In genomic region chr7:100270089-100270914, GRCh38 we compare ENCODE assay signal across 8 cellular contexts. TPM values are rescaled to one million over a fixed set of nuclear protein-coding genes. Genes with fewer than 3 reads are reported as not detected.
DNase-seq lines count a peak whose midpoint lies in the region; ATAC-seq and TF ChIP-seq lines count a peak whose summit lies in the region.
"Not testable (repeated sequence)": the region's sequence is repeated elsewhere in the genome, so short reads cannot be mapped to it uniquely, and the experiment has no call there.

No MANE protein-coding gene starts in this region.

- H3K36me3 ChIP-seq in CD8-positive, alpha-beta T cell (ENCODE audit: insufficient read depth, low read length); KMS-11 (ENCODE audit: insufficient read depth); esophagus muscularis mucosa; kidney epithelial cell (ENCODE audit: control insufficient read depth, insufficient read depth, low read length): not testable (repeated sequence)

- not testable (repeated sequence) for H3K27me3 Mint-ChIP-seq in CD8-positive, alpha-beta T cell (ENCODE audit: low read depth); T-cell

- TF ChIP-seq POLR2A in esophagus muscularis mucosa (IDR thresholded peaks at IDR 0.05; ENCODE audit: low read depth) = not testable (repeated sequence)

- not testable (repeated sequence) for H2AFZ ChIP-seq in KMS-11 (ENCODE audit: low read depth)

- not testable (repeated sequence) for H3K27ac Mint-ChIP-seq in CD8-positive, alpha-beta T cell
- H3K27ac Mint-ChIP-seq in T-cell = peak overlapping the region; percentile 75 to 76

- H3K4me1 ChIP-seq in CD8-positive, alpha-beta T cell (ENCODE audit: insufficient read depth, low read length) = peaks cover 11% of the 10 kb centered on the region
- H3K4me1 ChIP-seq in KMS-11 (ENCODE audit: low read depth, poor library complexity, severe bottlenecking) (peaks cover 25% of the 10 kb centered on the region), esophagus muscularis mucosa (peaks cover 16 to 48% (median 40%) of the 10 kb centered on the region in 4 donors)

- not testable (repeated sequence) for H3K9me3 Mint-ChIP-seq in CD8-positive, alpha-beta T cell; T-cell

- not testable (repeated sequence) for H3K27me3 ChIP-seq in CD8-positive, alpha-beta T cell (ENCODE audit: insufficient read depth, low read length); KMS-11 (ENCODE audit: insufficient read depth, low read depth); esophagus muscularis mucosa; kidney epithelial cell (ENCODE audit: control insufficient read depth, insufficient read depth, low read length)

- H3K79me2 ChIP-seq in KMS-11 (ENCODE audit: insufficient read depth, low read depth) = peaks cover 16% of the 10 kb centered on the region; the same call in 1 of the 2 replicates

- not testable (repeated sequence) for TF ChIP-seq CTCF in CD8-positive, alpha-beta T cell (IDR thresholded peaks at IDR 0.05); KMS-11 (conservative IDR thresholded peaks at IDR 0.05; ENCODE audit: low read depth, low read length); esophagus muscularis mucosa (IDR thresholded peaks at IDR 0.05); kidney epithelial cell (IDR thresholded peaks at IDR 0.05; ENCODE audit: insufficient read depth, low read length, poor library complexity, severe bottlenecking)

- peak overlapping the region; percentile 66; the same call in 1 of the 2 replicates for H3K4me2 ChIP-seq in KMS-11

- not testable (repeated sequence) for H3K36me3 Mint-ChIP-seq in CD8-positive, alpha-beta T cell; T-cell

- not testable (repeated sequence) for H3K27ac ChIP-seq in CD8-positive, alpha-beta T cell (ENCODE audit: low read depth, low read length); KMS-11
- peak overlapping the region in 3 of 4 donors; percentile 48 to 75 (median 75) for H3K27ac ChIP-seq in esophagus muscularis mucosa (replicated peaks in 1 of 4)

- H4K20me1 ChIP-seq in KMS-11 (ENCODE audit: insufficient read depth) = not testable (repeated sequence)

- CTCF ChIA-PET in CD8-positive, alpha-beta T cell (lab: Charles Lee) = interaction anchor here (0.6 to 1.2 kb wide), 2 partner anchors 61 to 138 kb away, joined by 3 to 4 read pairs; no protein-coding TSS in a partner anchor
- CTCF ChIA-PET in T-cell (lab: Charles Lee) = not testable (repeated sequence)

- not testable (repeated sequence) for DNase-seq in CD8-positive, alpha-beta T cell; T-cell; esophagus muscularis mucosa (ENCODE audit: extremely low spot score); kidney epithelial cell (ENCODE audit: low read depth)
- DNase-seq in amygdala (lab: John Stamatoyannopoulos, UW) (peak in 38 of 56 donors; percentile 3 to 63 (median 20)), nucleus accumbens (lab: John Stamatoyannopoulos, UW) (peak in 47 of 56 donors; percentile 2 to 67 (median 19)), superior temporal gyrus (ENCODE audit: extremely low spot score) (peak; percentile 35)

- POLR2A ChIA-PET in CD8-positive, alpha-beta T cell (lab: Charles Lee); T-cell (lab: Charles Lee): not testable (repeated sequence)

- intact Hi-C loops in CD8-positive, alpha-beta T cell (cut with DNase I, micrococcal nuclease) = loop anchor here (5.0 kb wide), 2 partner anchors 48 to 77 kb away; no protein-coding TSS in a partner anchor
- intact Hi-C loops in esophagus muscularis mucosa (cut with DNase I) = not testable (repeated sequence)

- H3K4me3 Mint-ChIP-seq in CD8-positive, alpha-beta T cell = peak overlapping the region; percentile 76
- H3K4me3 Mint-ChIP-seq in T-cell = peak overlapping the region; percentile 76 to 84 (median 77)

- not testable (repeated sequence) for ATAC-seq in CD8-positive, alpha-beta T cell; T-cell (replicated peaks in 1 of 4)

- TF ChIP-seq EP300 in esophagus muscularis mucosa (IDR thresholded peaks at IDR 0.05) = not testable (repeated sequence)

- H3K4me3 ChIP-seq in CD8-positive, alpha-beta T cell (ENCODE audit: low read depth, low read length); KMS-11 (IDR thresholded peaks at IDR 0.05; ENCODE audit: insufficient read depth, low read depth, low read length): not testable (repeated sequence)
- H3K4me3 ChIP-seq in esophagus muscularis mucosa (peak overlapping the region; percentile 70 to 98 (median 80)), kidney epithelial cell (ENCODE audit: low read depth, low read length) (peak overlapping the region; percentile 69)

- 25% methylated on average over 13 of the region's 22 CpGs for WGBS in esophagus muscularis mucosa

- not testable (repeated sequence) for H3K9me3 ChIP-seq in CD8-positive, alpha-beta T cell (ENCODE audit: low read length); esophagus muscularis mucosa

- not testable (repeated sequence) for H3K9ac ChIP-seq in KMS-11

- peaks cover 14% of the 10 kb centered on the region for H3K4me1 Mint-ChIP-seq in CD8-positive, alpha-beta T cell (ENCODE audit: low read depth)
- peaks cover 16 to 18% (median 18%) of the 10 kb centered on the region in 3 donors for H3K4me1 Mint-ChIP-seq in T-cell

RNA-seq across cellular contexts. Expression of gene SPDYE3, which starts 37.2 kb away (rescaled TPM):
- total RNA-seq in CD8-positive, alpha-beta T cell = not detected
- total RNA-seq in T-cell (not detected), esophagus muscularis mucosa (not detected), kidney epithelial cell (not detected in 2 replicates)

RNA-seq across cellular contexts. Expression of gene PVRIG, which starts 50.6 kb away (rescaled TPM):
- total RNA-seq in CD8-positive, alpha-beta T cell = 10 to 100 TPM; 34.6 to 37.0 TPM
- total RNA-seq in T-cell = 10 to 100 TPM; 45.0 to 96.8 (median 78.0) TPM
- 1 to 10 TPM in 2 of 4 donors, under 1 TPM in 1, not detected in 1; 0.23 to 1.5 (median 1.4) TPM for total RNA-seq in esophagus muscularis mucosa
- total RNA-seq in kidney epithelial cell = not detected in 2 replicates

Comparison
In these comparisons a context has a peak if more than half of its experiments do, and no peak if none do; other contexts are left out.
1. RNA of gene PVRIG, which starts 50.6 kb away (total RNA-seq): 45.0 to 96.8 TPM in T-cell and 34.6 to 37.0 TPM in CD8-positive, alpha-beta T cell; 0.23 to 1.5 TPM in esophagus muscularis mucosa and not detected in kidney epithelial cell; every median in the first group is over 10 times any median in the second.